8 cellular contexts compared by ENCODE assay signal in genomic region chr1:151165281-151165737, GRCh38. TPM values are rescaled to one million over a fixed set of nuclear protein-coding genes. Genes with fewer than 3 reads are reported as not detected.
DNase-seq lines count a peak whose midpoint lies in the region; ATAC-seq and TF ChIP-seq lines count a peak whose summit lies in the region.

No MANE protein-coding gene starts in this region.

- ATAC-seq in activated T-helper 17 cell treated with anti-CD3 and anti-CD28 coated beads, Interleukin-2, amount 50 U/mL, for 72 hours (replicated peaks) = peak; percentile 1

- no peaks in the 10 kb centered on the region for H4K20me1 ChIP-seq in osteoblast (ENCODE audit: insufficient read depth, low read length)

- H3K4me2 ChIP-seq in osteoblast (ENCODE audit: insufficient read depth, low read length) = peak overlapping the region; percentile 94

- H3K27ac Mint-ChIP-seq in activated T-helper 17 cell treated with anti-CD3 and anti-CD28 coated beads, Interleukin-2, amount 50 U/mL, for 72 hours = peak overlapping the region; percentile 99

- no peaks in the 10 kb centered on the region for H3K27me3 Mint-ChIP-seq in activated T-helper 17 cell treated with anti-CD3 and anti-CD28 coated beads, Interleukin-2, amount 50 U/mL, for 72 hours

- H3K4me1 ChIP-seq in osteoblast (ENCODE audit: insufficient read depth, low read length) = peaks cover 22% of the 10 kb centered on the region

- H3K27ac ChIP-seq in osteoblast (ENCODE audit: low read depth, low read length) = peak overlapping the region; percentile 67

- DNase-seq in DMS79 treated with DMSO at 0.1 percent for 48 hours (lab: John Stamatoyannopoulos, UW) = peak; percentile 60
- DNase-seq in DMS79 (lab: John Stamatoyannopoulos, UW) = no peak
- DNase-seq in Jurkat, Clone E6-1 (ENCODE audit: low read depth, low spot score) = peak; percentile 39
- DNase-seq in head of caudate nucleus = peak in 39 of 42 donors; percentile 29 to 80 (median 62)
- no peak for DNase-seq in osteoblast (ENCODE audit: insufficient read length, low spot score, missing footprints)
- no peak for DNase-seq in GM13976 (ENCODE audit: low spot score)
- DNase-seq in LoVo (ENCODE audit: low spot score) = no peak

- in situ Hi-C loops in GM13976 (cut with MboI; ENCODE audit: low sequenced_read_pairs, unreplicated experiment) = no loop called here

- H3K9me3 Mint-ChIP-seq in activated T-helper 17 cell treated with anti-CD3 and anti-CD28 coated beads, Interleukin-2, amount 50 U/mL, for 72 hours = no peaks in the 10 kb centered on the region

- TF ChIP-seq CTCF in osteoblast (IDR thresholded peaks at IDR 0.05; ENCODE audit: extremely low read depth, low read depth, low read length) (no peak), GM13976 (IDR thresholded peaks at IDR 0.05; ENCODE audit: borderline replicate concordance, control extremely low read depth, extremely low read depth, insufficient read depth, missing control alignments) (no peak)

- no peaks in the 10 kb centered on the region for H3K27me3 ChIP-seq in osteoblast (ENCODE audit: insufficient read depth, low read length)

- H3K36me3 ChIP-seq in osteoblast (ENCODE audit: insufficient read depth, low read length) = peaks cover 30% of the 10 kb centered on the region

- H3K79me2 ChIP-seq in osteoblast (ENCODE audit: insufficient read depth, low read length) = peaks cover 28% of the 10 kb centered on the region

- H3K4me1 Mint-ChIP-seq in activated T-helper 17 cell treated with anti-CD3 and anti-CD28 coated beads, Interleukin-2, amount 50 U/mL, for 72 hours = peaks cover 24% of the 10 kb centered on the region

- intact Hi-C loops in head of caudate nucleus (cut with DNase I) = no loop called here

- no peaks in the 10 kb centered on the region for H3K9me3 ChIP-seq in osteoblast (ENCODE audit: low read depth, low read length)

- H2AFZ ChIP-seq in osteoblast (ENCODE audit: low read length) = peak overlapping the region; percentile 93

- H3K36me3 Mint-ChIP-seq in activated T-helper 17 cell treated with anti-CD3 and anti-CD28 coated beads, Interleukin-2, amount 50 U/mL, for 72 hours (ENCODE audit: low read depth) = peaks cover 88% of the 10 kb centered on the region

- peak overlapping the region; percentile 99 for H3K4me3 ChIP-seq in Jurkat, Clone E6-1 (ENCODE audit: low read length)
- H3K4me3 ChIP-seq in osteoblast (ENCODE audit: insufficient read depth, low read length) = peak overlapping the region; percentile 81

- peak overlapping the region; percentile 99 for H3K4me3 Mint-ChIP-seq in activated T-helper 17 cell treated with anti-CD3 and anti-CD28 coated beads, Interleukin-2, amount 50 U/mL, for 72 hours

RNA-seq across cellular contexts. Expression of gene LYSMD1, which starts 0.4 kb away (rescaled TPM):
- 9.5 TPM for polyA plus RNA-seq in Jurkat, Clone E6-1 (2012; ENCODE audit: insufficient read depth, insufficient read length)
- 10 to 100 TPM in 1 of 2 donors, 1 to 10 TPM in 1; 7.9 to 15.7 TPM for total RNA-seq in activated T-helper 17 cell treated with anti-CD3 and anti-CD28 coated beads, Interleukin-2, amount 50 U/mL, for 72 hours
- 10.6 and 12.7 TPM in 2 replicates for total RNA-seq in osteoblast

RNA-seq across cellular contexts. Expression of gene SCNM1, which starts 0.6 kb away (rescaled TPM):
- polyA plus RNA-seq in Jurkat, Clone E6-1 (2012; ENCODE audit: insufficient read depth, insufficient read length) = 79.8 TPM
- total RNA-seq in activated T-helper 17 cell treated with anti-CD3 and anti-CD28 coated beads, Interleukin-2, amount 50 U/mL, for 72 hours = 10 to 100 TPM; 55.3 to 69.4 TPM
- 25.3 and 26.8 TPM in 2 replicates for total RNA-seq in osteoblast

RNA-seq across cellular contexts. Expression of gene TNFAIP8L2, which starts 8.9 kb away (rescaled TPM):
- polyA plus RNA-seq in Jurkat, Clone E6-1 (2012; ENCODE audit: insufficient read depth, insufficient read length) = not detected
- total RNA-seq in activated T-helper 17 cell treated with anti-CD3 and anti-CD28 coated beads, Interleukin-2, amount 50 U/mL, for 72 hours = 10 to 100 TPM; 12.0 to 22.9 TPM
- total RNA-seq in osteoblast = not detected in 2 replicates

RNA-seq across cellular contexts. Expression of gene TMOD4, which starts 10.5 kb away (rescaled TPM):
- polyA plus RNA-seq in Jurkat, Clone E6-1 (2012; ENCODE audit: insufficient read depth, insufficient read length) = 4.8 TPM
- 1 to 10 TPM in 1 of 2 donors, under 1 TPM in 1; 0.82 to 1.5 TPM for total RNA-seq in activated T-helper 17 cell treated with anti-CD3 and anti-CD28 coated beads, Interleukin-2, amount 50 U/mL, for 72 hours
- total RNA-seq in osteoblast = 0.36 TPM in 1 of 2 replicates, not detected in the other

RNA-seq across cellular contexts. Expression of gene SEMA6C, which starts 18.9 kb away (rescaled TPM):
- polyA plus RNA-seq in Jurkat, Clone E6-1 (2012; ENCODE audit: insufficient read depth, insufficient read length) = 7.8 TPM
- 1 to 10 TPM; 5.4 to 6.3 TPM for total RNA-seq in activated T-helper 17 cell treated with anti-CD3 and anti-CD28 coated beads, Interleukin-2, amount 50 U/mL, for 72 hours
- 1.5 and 2.2 TPM in 2 replicates for total RNA-seq in osteoblast

Comparison
In these comparisons a context has a peak if more than half of its experiments do, and no peak if none do; other contexts are left out.
1. DNase-seq: peak in DMS79 treated with DMSO at 0.1 percent for 48 hours (single experiment), Jurkat, Clone E6-1 (single experiment) and head of caudate nucleus (39 of 42); none in DMS79 (single experiment), osteoblast (single experiment), GM13976 (single experiment) and LoVo (single experiment).
2. RNA of gene TNFAIP8L2, which starts 8.9 kb away (total RNA-seq): 12.0 to 22.9 TPM in activated T-helper 17 cell treated with anti-CD3 and anti-CD28 coated beads, Interleukin-2, amount 50 U/mL, for 72 hours; not detected in osteoblast; every median in the first group is over 10 times any median in the second.